Comparison of ENCODE assay signal across 8 cellular contexts in genomic region chr3:157259825-157260224, GRCh38.
"Had no signal": no experiment of that assay in that cellular context is flagged by ENCODE, and none has a peak within 500 bp of the region (broad histone marks: within the 10 kb centered on the region; RNA-seq: fewer than 3 reads in every experiment).

No MANE protein-coding gene starts in this region.

- ATAC-seq: HepG2 had no signal

- H3K9ac ChIP-seq: KMS-11 had no signal

- H3K27ac Mint-ChIP-seq: IgD-negative memory B cell had no signal

- H3K4me2 ChIP-seq: KMS-11 had no signal

- DNase-seq: IMR-90, KBM-7, KG1 had no signal

- H3K27me3 Mint-ChIP-seq: IgD-negative memory B cell had no signal

- FAIRE-seq: HepG2, HTR-8/SVneo had no signal

- H3K27ac ChIP-seq: HL-60, KMS-11 had no signal

- H3K4me3 Mint-ChIP-seq: IgD-negative memory B cell had no signal
